Comparison of ENCODE assay signal across 22 cellular contexts in genomic region chr7:45659496-45660139, GRCh38.
"Had no signal": no experiment of that assay in that cellular context is flagged by ENCODE, and none has a peak within 500 bp of the region (broad histone marks: within the 10 kb centered on the region; RNA-seq: fewer than 3 reads in every experiment).

No MANE protein-coding gene starts in this region.

- H3K4me1 Mint-ChIP-seq: brain; stimulated activated naive B cell treated with anti-CD40 and anti-IgM and Interleukin-4, amounts not matched to agents 10 μg/mL and 1 μg/mL and 100 μg/mL, for 72 hours; T-cell had no signal

- H3K36me3 ChIP-seq: gastroesophageal sphincter, left lung, sigmoid colon had no signal

- H3K4me1 ChIP-seq: gastroesophageal sphincter, left lung, parathyroid adenoma, sigmoid colon, testis had no signal

- H3K27me3 ChIP-seq: gastroesophageal sphincter, left lung, sigmoid colon, testis had no signal

- H3K27ac Mint-ChIP-seq: activated naive CD4-positive, alpha-beta T cell treated with anti-CD3 and anti-CD28 coated beads, Interleukin-2, amount 50 U/mL, for 72 hours; brain; natural killer cell treated with Interleukin-12 subunit alpha and Interleukin-12 subunit beta and Interleukin-15 and Interleukin-18, amount 100 ng/mL, for 72 hours; stimulated activated naive B cell treated with anti-CD40 and anti-IgM and Interleukin-4, amounts not matched to agents 10 μg/mL and 1 μg/mL and 100 μg/mL, for 72 hours; T-cell; T-helper 2 cell treated with Interferon-gamma antibody and Interleukin-4, amounts not matched to agents 5 μg/mL and 100 μg/mL, for 36 hours had no signal

- H3K4me3 Mint-ChIP-seq: brain; natural killer cell treated with Interleukin-12 subunit alpha and Interleukin-12 subunit beta and Interleukin-15 and Interleukin-18, amount 100 ng/mL, for 72 hours; stimulated activated naive B cell treated with anti-CD40 and anti-IgM and Interleukin-4, amounts not matched to agents 10 μg/mL and 1 μg/mL and 100 μg/mL, for 72 hours; T-cell; T-helper 2 cell treated with Interferon-gamma antibody and Interleukin-4, amounts not matched to agents 5 μg/mL and 100 μg/mL, for 36 hours had no signal

- H3K4me3 ChIP-seq: gastroesophageal sphincter, left lung, sigmoid colon, smooth muscle cell, testis had no signal

- H3K27ac ChIP-seq: gastroesophageal sphincter, left lung, parathyroid adenoma, sigmoid colon, testis, VCaP had no signal

- H3K27me3 Mint-ChIP-seq: brain; natural killer cell treated with Interleukin-12 subunit alpha and Interleukin-12 subunit beta and Interleukin-15 and Interleukin-18, amount 100 ng/mL, for 72 hours; T-cell had no signal

- H3K9me3 ChIP-seq: gastroesophageal sphincter, left lung, sigmoid colon, testis had no signal

- ATAC-seq: activated naive CD4-positive, alpha-beta T cell treated with anti-CD3 and anti-CD28 coated beads, Interleukin-2, amount 50 U/mL, for 72 hours; gastroesophageal sphincter; left lung; natural killer cell treated with Interleukin-12 subunit alpha and Interleukin-12 subunit beta and Interleukin-15 and Interleukin-18, amount 100 ng/mL, for 72 hours; SK-N-SH treated with all-trans-retinoic acid at 6 μM for 48 hours; stimulated activated naive B cell treated with anti-CD40 and anti-IgM and Interleukin-4, amounts not matched to agents 10 μg/mL and 1 μg/mL and 100 μg/mL, for 72 hours; T-cell had no signal

- H3K9me3 Mint-ChIP-seq: activated naive CD4-positive, alpha-beta T cell treated with anti-CD3 and anti-CD28 coated beads, Interleukin-2, amount 50 U/mL, for 72 hours; natural killer cell treated with Interleukin-12 subunit alpha and Interleukin-12 subunit beta and Interleukin-15 and Interleukin-18, amount 100 ng/mL, for 72 hours; stimulated activated naive B cell treated with anti-CD40 and anti-IgM and Interleukin-4, amounts not matched to agents 10 μg/mL and 1 μg/mL and 100 μg/mL, for 72 hours; T-cell; T-helper 2 cell treated with Interferon-gamma antibody and Interleukin-4, amounts not matched to agents 5 μg/mL and 100 μg/mL, for 36 hours had no signal

- H3K36me3 Mint-ChIP-seq: activated naive CD4-positive, alpha-beta T cell treated with anti-CD3 and anti-CD28 coated beads, Interleukin-2, amount 50 U/mL, for 72 hours; natural killer cell treated with Interleukin-12 subunit alpha and Interleukin-12 subunit beta and Interleukin-15 and Interleukin-18, amount 100 ng/mL, for 72 hours; stimulated activated naive B cell treated with anti-CD40 and anti-IgM and Interleukin-4, amounts not matched to agents 10 μg/mL and 1 μg/mL and 100 μg/mL, for 72 hours; T-cell had no signal

- DNase-seq: activated CD4-positive, alpha-beta T cell treated with anti-CD3 and anti-CD28 coated beads for 1 hour; activated CD4-positive, alpha-beta T cell treated with anti-CD3 and anti-CD28 coated beads, Interleukin-2, amount 50 U/mL, for 4 hours; activated T-cell treated with anti-CD3 and anti-CD28 coated beads, Interleukin-2, amount 50 U/mL, for 1 hour; aorta; left lung; SIG-M5; sigmoid colon; stimulated activated CD4-positive, alpha-beta T cell treated with anti-CD3 and anti-CD28 coated beads, Interleukin-15, amount 100 ng/mL, for 24 hours; stimulated activated CD8-positive, alpha-beta memory T cell treated with anti-CD3 and anti-CD28 coated beads, Interleukin-4, amount 100 ng/mL, for 48 hours; stimulated activated naive B cell treated with anti-CD40 and anti-IgM and Interleukin-4, amounts not matched to agents 10 μg/mL and 1 μg/mL and 100 μg/mL, for 72 hours; T-cell; testis; trophoblast cell had no signal
